ENCODE assay signal across 24 cellular contexts in genomic region chr5:175921066-175921730, GRCh38. TPM values are rescaled to one million over a fixed set of nuclear protein-coding genes. Genes with fewer than 3 reads are reported as not detected.
"Had no signal": no experiment of that assay in that cellular context is flagged by ENCODE, and none has a peak within 500 bp of the region (broad histone marks: within the 10 kb centered on the region; RNA-seq: fewer than 3 reads in every experiment).

No MANE protein-coding gene starts in this region.

- H3K27me3 ChIP-seq: cardiac muscle cell, gastroesophageal sphincter, heart left ventricle, neutrophil, right lobe of liver, SJSA1, stomach had no signal

- H2AFZ ChIP-seq: parathyroid adenoma had no signal

- H3K4me1 ChIP-seq: gastroesophageal sphincter, heart left ventricle, left ventricle myocardium inferior, parathyroid adenoma, stomach had no signal

- DNase-seq: activated B cell treated with CpG ODN at 0.5 μM for 24 hours; activated CD4-positive, alpha-beta T cell treated with anti-CD3 and anti-CD28 coated beads for 48 hours; activated CD8-positive, alpha-beta T cell treated with anti-CD3 and anti-CD28 coated beads for 36 hours; activated gamma-delta T cell; activated T-cell treated with anti-CD3 and anti-CD28 coated beads, Interleukin-2, amount 50 U/mL, for 72 hours; heart left ventricle; immature natural killer cell; kidney glomerular epithelial cell; left ventricle myocardium inferior; mammary epithelial cell; naive thymus-derived CD8-positive, alpha-beta T cell; right lobe of liver; stimulated activated CD4-positive, alpha-beta T cell treated with anti-CD3 and anti-CD28 coated beads, Interleukin-4, amount 100 ng/mL, for 1 hour; stomach; SW 1271; T-helper 2 cell had no signal

- H3K9me3 ChIP-seq: gastroesophageal sphincter, heart left ventricle, left ventricle myocardium inferior, neutrophil, right lobe of liver, stomach had no signal

- ATAC-seq: activated CD8-positive, alpha-beta T cell treated with anti-CD3 and anti-CD28 coated beads for 36 hours; gastroesophageal sphincter; heart left ventricle; naive thymus-derived CD8-positive, alpha-beta T cell had no signal

- H3K4me3 ChIP-seq: cardiac muscle cell, gastroesophageal sphincter, heart left ventricle, left ventricle myocardium inferior, right lobe of liver, SJSA1, smooth muscle cell, stomach had no signal

- H3K9ac ChIP-seq: parathyroid adenoma had no signal

- H3K79me2 ChIP-seq: parathyroid adenoma had no signal

- H3K27ac ChIP-seq: cardiac muscle cell, gastroesophageal sphincter, heart left ventricle, left ventricle myocardium inferior, neutrophil, parathyroid adenoma, right lobe of liver, stomach had no signal

- H3K36me3 ChIP-seq: cardiac muscle cell, gastroesophageal sphincter, heart left ventricle, left ventricle myocardium inferior, neutrophil, right lobe of liver, SJSA1 had no signal

RNA-seq across cellular contexts. Expression of gene CPLX2, which starts 49.8 kb away (rescaled TPM):
- total RNA-seq: activated B cell treated with CpG ODN at 0.5 μM for 24 hours; activated CD8-positive, alpha-beta T cell treated with anti-CD3 and anti-CD28 coated beads for 36 hours; activated T-cell treated with anti-CD3 and anti-CD28 coated beads, Interleukin-2, amount 50 U/mL, for 72 hours; cardiac muscle cell; chondrocyte; epithelial cell of proximal tubule; heart left ventricle; left ventricle myocardium inferior; mammary epithelial cell; naive thymus-derived CD8-positive, alpha-beta T cell; SJSA1; smooth muscle cell had no signal
- polyA plus RNA-seq: heart left ventricle; immature natural killer cell; mammary epithelial cell; naive thymus-derived CD8-positive, alpha-beta T cell; smooth muscle cell had no signal
